ENCODE assay signal across 1 cellular context in genomic region chr1:91732291-91732953, GRCh38.
TF ChIP-seq lines count a peak whose summit lies in the region.

No MANE protein-coding gene starts in this region.

TF ChIP-seq in HEK293, 187 proteins besides CTCF, POLR2A, EP300 and RAD21 (continued from another document):
- TF ChIP-seq ZNF785 (tag by site-specific recombination; IDR thresholded peaks at IDR 0.05) (no peak), ZNF639 (tag by site-specific recombination; IDR thresholded peaks at IDR 0.05) (peak; percentile 83; the same call in 1 of the 2 replicates), ZNF76 (tag by site-specific recombination; IDR thresholded peaks at IDR 0.05; ENCODE audit: borderline replicate concordance, low read depth) (0 out of 2 replicates have a peak, but pooled peaks have one; percentile 26), KLF8 (tag by site-specific recombination; IDR thresholded peaks at IDR 0.05) (0 out of 2 replicates have a peak, but pooled peaks have one; percentile 24), ZNF157 (tag by site-specific recombination; IDR thresholded peaks at IDR 0.05) (no peak), SETDB1 (IDR thresholded peaks at IDR 0.05; ENCODE audit: insufficient read length, low read length) (no peak), IKZF3 (tag by site-specific recombination; IDR thresholded peaks at IDR 0.05) (peak; percentile 96), ZNF621 (tag by site-specific recombination; IDR thresholded peaks at IDR 0.05) (no peak), SCRT1 (tag by site-specific recombination; IDR thresholded peaks at IDR 0.05; ENCODE audit: borderline replicate concordance) (peak; percentile 97), ZNF133 (tag by site-specific recombination; IDR thresholded peaks at IDR 0.05) (no peak), ZNF239 (tag by site-specific recombination; IDR thresholded peaks at IDR 0.05) (no peak), ZNF335 (tag by site-specific recombination; conservative IDR thresholded peaks at IDR 0.05) (peak; percentile 52; the same call in 1 of the 2 replicates), WT1 (tag by site-specific recombination; IDR thresholded peaks at IDR 0.05) (peak; percentile 88), ZNF433 (tag by site-specific recombination; IDR thresholded peaks at IDR 0.05; ENCODE audit: low read depth) (no peak), BCL6B (tag by site-specific recombination; IDR thresholded peaks at IDR 0.05) (no peak), TSHZ1 (tag by site-specific recombination; IDR thresholded peaks at IDR 0.05; ENCODE audit: borderline replicate concordance) (0 out of 2 replicates have a peak, but pooled peaks have one; percentile 40), ATF2 (tag by site-specific recombination; IDR thresholded peaks at IDR 0.05; ENCODE audit: low read depth) (peak; percentile 48; the same call in 1 of the 2 replicates), ZNF561 (tag by site-specific recombination; IDR thresholded peaks at IDR 0.05; ENCODE audit: borderline replicate concordance) (peak; percentile 55; the same call in 1 of the 2 replicates), ZNF521 (tag by site-specific recombination; IDR thresholded peaks at IDR 0.05) (no peak), ZNF645 (tag by site-specific recombination; IDR thresholded peaks at IDR 0.05) (no peak), ZNF426 (tag by site-specific recombination; IDR thresholded peaks at IDR 0.05) (no peak), ZNF629 (tag by site-specific recombination; IDR thresholded peaks at IDR 0.05) (peak; percentile 95), ZNF501 (tag by site-specific recombination; IDR thresholded peaks at IDR 0.05) (peak; percentile 64; the same call in 1 of the 2 replicates), ZBTB17 (tag by site-specific recombination; IDR thresholded peaks at IDR 0.05) (peak; percentile 76), ZBTB44 (tag by site-specific recombination; IDR thresholded peaks at IDR 0.05) (0 out of 2 replicates have a peak, but pooled peaks have one; percentile 52), INSM2 (tag by site-specific recombination; IDR thresholded peaks at IDR 0.05) (peak; percentile 72; the same call in 1 of the 2 replicates), KLF17 (tag by site-specific recombination; IDR thresholded peaks at IDR 0.05) (peak; percentile 85)
